Comparison of ENCODE assay signal across 28 cellular contexts in genomic region chr2:72990695-72991438, GRCh38.
DNase-seq lines count a peak whose midpoint lies in the region; ATAC-seq and TF ChIP-seq lines count a peak whose summit lies in the region.
"Had no signal": no experiment of that assay in that cellular context is flagged by ENCODE, and none has a peak within 500 bp of the region (broad histone marks: within the 10 kb centered on the region; RNA-seq: fewer than 3 reads in every experiment).

No MANE protein-coding gene starts in this region.

- no peak overlapping the region for H2BK120ac ChIP-seq in H9 (ENCODE audit: low read depth, low read length, poor library complexity, severe bottlenecking)

- peaks cover 2% of the 10 kb centered on the region; the same call in 2 of the 3 replicates for H3K36me3 Mint-ChIP-seq in GM23338 (ENCODE audit: low read depth)
- peaks cover 0 to 3% (median 0%) of the 10 kb centered on the region in 3 experiments; a peak in 2 of 7 replicates for H3K36me3 Mint-ChIP-seq in H9 (ENCODE audit: insufficient read depth in 1 of 3, low read depth in 3 of 3)
- peaks cover 3% of the 10 kb centered on the region for H3K36me3 Mint-ChIP-seq in endodermal cell (ENCODE audit: low read depth)
- H3K36me3 Mint-ChIP-seq: mesothelial cell of epicardium; stimulated activated effector memory CD8-positive, alpha-beta T cell treated with anti-CD3 and anti-CD28 coated beads, Interleukin-12 subunit alpha, Interleukin-12 subunit beta, amount 100 ng/mL, for 72 hours had no signal

- no peaks in the 10 kb centered on the region for H3K79me1 ChIP-seq in H9 (ENCODE audit: insufficient read depth, low read depth, low read length, poor library complexity, severe bottlenecking)

- no peak for TF ChIP-seq POLR2A in sigmoid colon (IDR thresholded peaks at IDR 0.05)

- no peak overlapping the region for H2BK12ac ChIP-seq in H9 (ENCODE audit: insufficient read length, low read depth, low read length)

- H4K20me1 ChIP-seq in GM23338 (replicated peaks; ENCODE audit: insufficient read depth) (no peaks in the 10 kb centered on the region), H9 (ENCODE audit: control insufficient read depth, insufficient read depth, insufficient read length) (no peaks in the 10 kb centered on the region), GM23248 (ENCODE audit: insufficient read depth) (no peaks in the 10 kb centered on the region)

- H3K36me3 ChIP-seq in GM23338 (ENCODE audit: insufficient read depth), result no peaks in the 10 kb centered on the region
- H3K36me3 ChIP-seq in endodermal cell (ENCODE audit: control insufficient read depth, insufficient read depth, low read length), result no peaks in the 10 kb centered on the region
- H3K36me3 ChIP-seq in sigmoid colon, result peaks cover 0 to 22% (median 3%) of the 10 kb centered on the region in 4 donors
- H3K36me3 ChIP-seq in GM23248 (ENCODE audit: low read depth), result no peaks in the 10 kb centered on the region; the same call in 1 of the 2 replicates
- H3K36me3 ChIP-seq: BLaER1 treated with 17β-estradiol and CSF1 and Interleukin-3, amounts not matched to agents 10 nM and 100 nM; brain microvascular endothelial cell; MG63; SJSA1 had no signal

- H3K4me1 ChIP-seq in GM23338 (ENCODE audit: insufficient read depth) (no peaks in the 10 kb centered on the region), H9 (ENCODE audit: insufficient read depth, low read length) (no peaks in the 10 kb centered on the region), endodermal cell (ENCODE audit: control insufficient read depth, insufficient read depth, low read length) (peaks cover 5% of the 10 kb centered on the region), sigmoid colon (no peaks in the 10 kb centered on the region), GM23248 (ENCODE audit: insufficient read depth) (no peaks in the 10 kb centered on the region)
- H3K4me1 ChIP-seq: gastroesophageal sphincter, SJSA1, upper lobe of right lung had no signal

- H3K4ac ChIP-seq in H9 (ENCODE audit: low read depth, low read length), result no peak overlapping the region

- intact Hi-C loops in sigmoid colon (cut with DNase I), result loop anchor here (5.0 to 10.0 kb wide), 3 partner anchors 94 to 186 kb away; no protein-coding TSS in a partner anchor

- in situ Hi-C loops in GM23248 (cut with MboI), result loop anchor here (10.0 kb wide), 1 partner anchor 164 kb away; no protein-coding TSS in a partner anchor

- H3K23ac ChIP-seq in H9 (ENCODE audit: insufficient read length, low read depth, low read length), result no peak overlapping the region

- H3K4me1 Mint-ChIP-seq in GM23338 (peaks cover 30% of the 10 kb centered on the region), H9 (peaks cover 14 to 22% of the 10 kb centered on the region in 2 experiments; a peak in 3 of 4 replicates), endodermal cell (peaks cover 15% of the 10 kb centered on the region)
- H3K4me1 Mint-ChIP-seq: activated CD4-positive, alpha-beta T cell treated with anti-CD3 and anti-CD28 coated beads, Interleukin-2, amount 10 ng/mL, durations not matched to agents 24 days and 14 days; stimulated activated effector memory CD8-positive, alpha-beta T cell treated with anti-CD3 and anti-CD28 coated beads, Interleukin-12 subunit alpha, Interleukin-12 subunit beta, amount 100 ng/mL, for 72 hours had no signal

- H3K27ac Mint-ChIP-seq in GM23338 (no peak overlapping the region), H9 (no peak overlapping the region), endodermal cell (peak overlapping the region; percentile 26)
- H3K27ac Mint-ChIP-seq: activated CD4-positive, alpha-beta T cell treated with anti-CD3 and anti-CD28 coated beads, Interleukin-2, amount 10 ng/mL, durations not matched to agents 24 days and 14 days; activated T-cell treated with anti-CD3 and anti-CD28 coated beads, Interleukin-2, amount 50 U/mL, for 72 hours; mesothelial cell of epicardium; stimulated activated effector memory CD8-positive, alpha-beta T cell treated with anti-CD3 and anti-CD28 coated beads, Interleukin-12 subunit alpha, Interleukin-12 subunit beta, amount 100 ng/mL, for 72 hours had no signal

- peaks cover 13% of the 10 kb centered on the region for H3K27me3 Mint-ChIP-seq in GM23338 (ENCODE audit: insufficient read depth, low read depth, poor library complexity)
- H3K27me3 Mint-ChIP-seq in H9 (ENCODE audit: low read depth), result peaks cover 1% of the 10 kb centered on the region; the same call in 1 of the 2 replicates
- H3K27me3 Mint-ChIP-seq in endodermal cell (ENCODE audit: insufficient read depth), result no peaks in the 10 kb centered on the region
- H3K27me3 Mint-ChIP-seq: activated CD4-positive, alpha-beta T cell treated with anti-CD3 and anti-CD28 coated beads, Interleukin-2, amount 10 ng/mL, durations not matched to agents 24 days and 14 days had no signal

- H2AFZ ChIP-seq in GM23338, result no peak overlapping the region
- H2AFZ ChIP-seq in H9 (ENCODE audit: low read length), result no peak overlapping the region
- H2AFZ ChIP-seq in GM23248, result no peak overlapping the region
- H2AFZ ChIP-seq: hepatocyte had no signal

- no peak overlapping the region for H3K14ac ChIP-seq in H9 (ENCODE audit: insufficient read depth, low read length)

- no peaks in the 10 kb centered on the region for H3K23me2 ChIP-seq in H9 (ENCODE audit: insufficient read length, low read depth, low read length, poor library complexity, severe bottlenecking)

- H3K4me3 ChIP-seq in GM23338 (no peak overlapping the region), endodermal cell (ENCODE audit: low read length) (no peak overlapping the region), sigmoid colon (no peak overlapping the region), GM23248 (no peak overlapping the region)
- H3K4me3 ChIP-seq: BLaER1 treated with 17β-estradiol and CSF1 and Interleukin-3, amounts not matched to agents 10 nM and 100 nM; gastroesophageal sphincter; hepatocyte; MG63; SJSA1; upper lobe of right lung had no signal

- no peak for DNase-seq in GM23338 (ENCODE audit: low spot score)
- DNase-seq in H9, result peak; percentile 28
- peak; percentile 38 for DNase-seq in endodermal cell
- peak; percentile 54 for DNase-seq in sigmoid colon
- DNase-seq in GM23248, result no peak
- DNase-seq in NCI-H526 (lab: John Stamatoyannopoulos, UW), result no peak
- DNase-seq: activated CD4-positive, alpha-beta T cell treated with anti-CD3 and anti-CD28 coated beads, Interleukin-2, amount 10 ng/mL, durations not matched to agents 24 days and 14 days; activated naive CD4-positive, alpha-beta T cell treated with Interleukin-2 at 50 U/mL for 16 hours; activated T-cell treated with anti-CD3 and anti-CD28 coated beads, Interleukin-2, amount 50 U/mL, for 72 hours; brain microvascular endothelial cell; KBM-7; MG63; NCI-H1105 treated with DMSO at 0.1 percent for 48 hours; NCI-H1930; NCI-H2171 treated with DMSO at 0.1 percent for 48 hours; NCI-H510A; RPMI8226; T1000; upper lobe of right lung had no signal

- H3T11ph ChIP-seq in H9 (ENCODE audit: low read length), result no peak overlapping the region

- ATAC-seq in GM23338 (peak; percentile 28), HG03097 (IDR thresholded peaks at IDR 0.05; ENCODE audit: low FRiP score, unreplicated experiment) (no peak), HG03521 (IDR thresholded peaks at IDR 0.05; ENCODE audit: unreplicated experiment) (no peak)
- ATAC-seq: activated T-cell treated with anti-CD3 and anti-CD28 coated beads, Interleukin-2, amount 50 U/mL, for 72 hours; gastroesophageal sphincter; stimulated activated effector memory CD8-positive, alpha-beta T cell treated with anti-CD3 and anti-CD28 coated beads, Interleukin-12 subunit alpha, Interleukin-12 subunit beta, amount 100 ng/mL, for 72 hours; upper lobe of right lung had no signal

- no CpG with 5 or more reads among the region's 13 CpGs for WGBS in H9 (ENCODE audit: extremely low coverage, insufficient read length, low lambda C conversion rate)
- 84 to 88% methylated on average over 8 to 13 of the region's 13 CpGs for WGBS in endodermal cell (ENCODE audit: insufficient coverage in 1 of 2, insufficient read length in 1 of 2), 2 experiments
- WGBS in sigmoid colon, 2 donors, result 91 to 93% methylated on average over 13 of the region's 13 CpGs
- 83 to 87% methylated on average over 12 to 13 of the region's 13 CpGs for WGBS in GM23248 (ENCODE audit: low coverage in 1 of 2, low lambda C conversion rate in 2 of 2, missing lambda C conversion rate in 2 of 2), 2 experiments

- no peak overlapping the region for H3K4me3 Mint-ChIP-seq in GM23338
- no peak overlapping the region for H3K4me3 Mint-ChIP-seq in H9
- H3K4me3 Mint-ChIP-seq in endodermal cell, result no peak overlapping the region
- H3K4me3 Mint-ChIP-seq: activated CD4-positive, alpha-beta T cell treated with anti-CD3 and anti-CD28 coated beads, Interleukin-2, amount 10 ng/mL, durations not matched to agents 24 days and 14 days; activated T-cell treated with anti-CD3 and anti-CD28 coated beads, Interleukin-2, amount 50 U/mL, for 72 hours; mesothelial cell of epicardium; stimulated activated effector memory CD8-positive, alpha-beta T cell treated with anti-CD3 and anti-CD28 coated beads, Interleukin-12 subunit alpha, Interleukin-12 subunit beta, amount 100 ng/mL, for 72 hours had no signal

- H3K27ac ChIP-seq in GM23338 (ENCODE audit: low read depth) (no peak overlapping the region), H9 (ENCODE audit: insufficient read length, low read depth, low read length) (no peak overlapping the region), endodermal cell (ENCODE audit: low read depth, low read length) (no peak overlapping the region), sigmoid colon (no peak overlapping the region), GM23248 (no peak overlapping the region)
- H3K27ac ChIP-seq: BLaER1 treated with 17β-estradiol and CSF1 and Interleukin-3, amounts not matched to agents 10 nM and 100 nM; brain microvascular endothelial cell; hepatocyte; SJSA1; upper lobe of right lung; VCaP had no signal

- H4K91ac ChIP-seq in H9 (ENCODE audit: insufficient read length, low read depth, low read length), result no peak overlapping the region

- H2AK5ac ChIP-seq in H9 (ENCODE audit: insufficient read length, low read length), result no peak overlapping the region

- H4K8ac ChIP-seq in H9 (replicated peaks; ENCODE audit: insufficient read length, low read depth, low read length), result no peak overlapping the region

- no peak overlapping the region for H3K56ac ChIP-seq in H9 (ENCODE audit: insufficient read length, low read depth, low read length)

- H3K4me2 ChIP-seq in GM23338 (no peak overlapping the region), H9 (ENCODE audit: insufficient read depth, insufficient read length, low read length) (no peak overlapping the region), GM23248 (ENCODE audit: unreplicated experiment) (no peak overlapping the region)
- H3K4me2 ChIP-seq: hepatocyte had no signal

- H4K5ac ChIP-seq in H9 (ENCODE audit: insufficient read length, low read depth, low read length), result no peak overlapping the region

- no peaks in the 10 kb centered on the region for H3F3A ChIP-seq in GM23338 (replicated peaks; ENCODE audit: low read depth)
- no peaks in the 10 kb centered on the region for H3F3A ChIP-seq in GM23248 (ENCODE audit: insufficient read depth)

- H3K79me2 ChIP-seq in GM23338 (replicated peaks; ENCODE audit: insufficient read depth), result no peaks in the 10 kb centered on the region
- no peaks in the 10 kb centered on the region for H3K79me2 ChIP-seq in H9 (ENCODE audit: insufficient read depth, low read length)
- H3K79me2 ChIP-seq in GM23248 (ENCODE audit: insufficient read depth), result no peaks in the 10 kb centered on the region
- H3K79me2 ChIP-seq: hepatocyte had no signal

- no peak overlapping the region for H2BK20ac ChIP-seq in H9 (ENCODE audit: low read depth, low read length, poor library complexity, severe bottlenecking)

- H3K9ac ChIP-seq in H9 (ENCODE audit: extremely low read depth, insufficient read length, low read length) (no peak overlapping the region), endodermal cell (ENCODE audit: extremely low read depth, low read length, poor library complexity, severe bottlenecking) (no peak overlapping the region), GM23248 (no peak overlapping the region)
- H3K9ac ChIP-seq: BLaER1 treated with 17β-estradiol and CSF1 and Interleukin-3, amounts not matched to agents 10 nM and 100 nM had no signal

- H3K27me3 ChIP-seq in GM23338 (ENCODE audit: insufficient read depth), result no peaks in the 10 kb centered on the region
- no peaks in the 10 kb centered on the region for H3K27me3 ChIP-seq in H9 (ENCODE audit: insufficient read depth, low read length)
- H3K27me3 ChIP-seq in endodermal cell (ENCODE audit: control insufficient read depth, insufficient read depth, low read length, poor library complexity, severe bottlenecking), result no peaks in the 10 kb centered on the region
- H3K27me3 ChIP-seq in sigmoid colon, result no peaks in the 10 kb centered on the region
- no peaks in the 10 kb centered on the region for H3K27me3 ChIP-seq in GM23248 (replicated peaks; ENCODE audit: insufficient read depth)
- H3K27me3 ChIP-seq: BLaER1 treated with 17β-estradiol and CSF1 and Interleukin-3, amounts not matched to agents 10 nM and 100 nM; brain microvascular endothelial cell; gastroesophageal sphincter; hepatocyte; MG63; SJSA1; upper lobe of right lung had no signal

- H3K9me3 ChIP-seq in H9 (ENCODE audit: control insufficient read depth, low read depth, low read length), result no peaks in the 10 kb centered on the region
- no peaks in the 10 kb centered on the region for H3K9me3 ChIP-seq in endodermal cell (ENCODE audit: control insufficient read depth, low read length)
- no peaks in the 10 kb centered on the region for H3K9me3 ChIP-seq in sigmoid colon
- no peaks in the 10 kb centered on the region for H3K9me3 ChIP-seq in GM23248 (ENCODE audit: low read depth)
- H3K9me3 ChIP-seq: BLaER1 treated with 17β-estradiol and CSF1 and Interleukin-3, amounts not matched to agents 10 nM and 100 nM; gastroesophageal sphincter; MG63; SJSA1; upper lobe of right lung had no signal

- TF ChIP-seq CTCF in GM23338 (conservative IDR thresholded peaks at IDR 0.05; ENCODE audit: low read depth in 2 of 2) (no peak), H9 (conservative IDR thresholded peaks at IDR 0.05) (no peak), endodermal cell (conservative IDR thresholded peaks at IDR 0.05) (no peak), sigmoid colon (IDR thresholded peaks at IDR 0.05) (no peak)

- H2BK15ac ChIP-seq in H9 (ENCODE audit: low read depth, low read length), result no peak overlapping the region

- TF ChIP-seq EP300 in sigmoid colon (IDR thresholded peaks at IDR 0.05), result no peak

- no peaks in the 10 kb centered on the region for H3K9me2 ChIP-seq in GM23338 (ENCODE audit: insufficient read depth)
- H3K9me2 ChIP-seq in GM23248 (ENCODE audit: insufficient read depth), result no peaks in the 10 kb centered on the region

- no peak overlapping the region for H2BK5ac ChIP-seq in H9 (ENCODE audit: insufficient read length, low read length)

- H3K9me3 Mint-ChIP-seq in GM23338, result no peaks in the 10 kb centered on the region
- no peaks in the 10 kb centered on the region for H3K9me3 Mint-ChIP-seq in H9
- H3K9me3 Mint-ChIP-seq in endodermal cell, result no peaks in the 10 kb centered on the region
- H3K9me3 Mint-ChIP-seq: activated CD4-positive, alpha-beta T cell treated with anti-CD3 and anti-CD28 coated beads, Interleukin-2, amount 10 ng/mL, durations not matched to agents 24 days and 14 days; activated T-cell treated with anti-CD3 and anti-CD28 coated beads, Interleukin-2, amount 50 U/mL, for 72 hours; mesothelial cell of epicardium; stimulated activated effector memory CD8-positive, alpha-beta T cell treated with anti-CD3 and anti-CD28 coated beads, Interleukin-12 subunit alpha, Interleukin-12 subunit beta, amount 100 ng/mL, for 72 hours had no signal

- H3K18ac ChIP-seq in H9 (ENCODE audit: insufficient read length, low read depth, low read length), result no peak overlapping the region

Comparison
In these comparisons a context has a peak if more than half of its experiments do, and no peak if none do; other contexts are left out.
1. DNase-seq: peak in H9 (single experiment), endodermal cell (single experiment) and sigmoid colon (single experiment); none in GM23338 (single experiment), GM23248 (single experiment) and NCI-H526 (0 of 2).